ENCODE assay signal across 8 cellular contexts in the genomic region with DNA sequence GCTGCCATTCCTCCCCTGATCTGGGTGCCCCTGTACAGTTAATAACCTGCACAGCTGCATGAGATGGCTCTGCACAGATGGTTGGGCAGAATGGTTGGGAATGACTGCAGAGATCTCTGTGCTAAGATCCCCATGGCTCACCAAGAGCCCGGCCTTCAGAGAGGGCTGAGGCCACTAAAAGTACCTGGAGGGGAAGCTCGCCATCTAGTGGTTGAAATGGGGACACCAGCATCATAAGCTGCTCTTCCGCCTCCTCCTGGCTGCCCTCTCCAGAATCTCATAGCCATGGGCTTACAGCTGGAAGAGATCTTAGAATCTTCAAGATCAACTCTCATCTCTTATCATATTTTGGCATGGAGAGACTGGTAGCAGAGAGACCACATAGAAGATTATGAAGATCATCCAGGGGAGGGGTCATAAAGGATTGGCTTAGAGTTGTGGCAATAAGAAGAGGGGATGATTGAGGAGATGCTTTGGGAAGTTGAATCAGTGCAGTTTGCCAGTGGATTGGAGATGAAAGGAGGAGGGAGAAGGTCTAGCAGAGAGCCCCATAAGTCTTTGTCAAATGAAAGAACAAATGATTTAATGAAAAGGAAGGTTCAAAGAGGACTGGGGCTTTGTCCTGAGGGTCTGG. TPM values are rescaled to one million over a fixed set of nuclear protein-coding genes. Genes with fewer than 3 reads are reported as not detected.
DNase-seq lines count a peak whose midpoint lies in the region; ATAC-seq, FAIRE-seq and TF ChIP-seq lines count a peak whose summit lies in the region.

No MANE protein-coding gene starts in this region.

- H3K4me1 Mint-ChIP-seq in GM23338, result peaks cover 30% of the 10 kb centered on the region

- peak; percentile 98 to 99 for TF ChIP-seq CTCF in GM23338 (conservative IDR thresholded peaks at IDR 0.05; ENCODE audit: low read depth in 2 of 2)
- TF ChIP-seq CTCF in WERI-Rb-1 (IDR thresholded peaks at IDR 0.05; ENCODE audit: low read depth, low read length), result peak; percentile 95
- TF ChIP-seq CTCF in bronchial epithelial cell (IDR thresholded peaks at IDR 0.05; ENCODE audit: insufficient read depth, low read length, severe bottlenecking), result peak; percentile 93

- H3K9me3 ChIP-seq in WERI-Rb-1 (ENCODE audit: severe bottlenecking), result no peaks in the 10 kb centered on the region

- H3K27ac Mint-ChIP-seq in GM23338, result no peak overlapping the region

- H2AFZ ChIP-seq in GM23338, result no peak overlapping the region

- no peaks in the 10 kb centered on the region for H3K79me2 ChIP-seq in GM23338 (replicated peaks; ENCODE audit: insufficient read depth)

- H3K27me3 ChIP-seq in GM23338 (ENCODE audit: insufficient read depth) (no peaks in the 10 kb centered on the region), WERI-Rb-1 (ENCODE audit: insufficient read depth, low read depth, severe bottlenecking) (no peaks in the 10 kb centered on the region), bronchial epithelial cell (ENCODE audit: control insufficient read depth, insufficient read depth, low read length) (no peaks in the 10 kb centered on the region)

- H3K4me3 ChIP-seq in GM23338 (no peak overlapping the region), WERI-Rb-1 (ENCODE audit: low read depth, low read length) (no peak overlapping the region), bronchial epithelial cell (ENCODE audit: low read depth, low read length) (no peak overlapping the region)

- H3K27ac ChIP-seq in GM23338 (ENCODE audit: low read depth) (no peak overlapping the region), WERI-Rb-1 (no peak overlapping the region)

- H3K4me1 ChIP-seq in GM23338 (ENCODE audit: insufficient read depth), result peaks cover 16% of the 10 kb centered on the region

- no peaks in the 10 kb centered on the region for H3F3A ChIP-seq in GM23338 (replicated peaks; ENCODE audit: low read depth)

- peak; percentile 43 for FAIRE-seq in bronchial epithelial cell (lab: Jason Lieb, UNC)

- H3K27me3 Mint-ChIP-seq in GM23338 (ENCODE audit: insufficient read depth, low read depth, poor library complexity), result peaks cover 11% of the 10 kb centered on the region

- H3K36me3 Mint-ChIP-seq in GM23338 (ENCODE audit: low read depth), result no peaks in the 10 kb centered on the region

- no peak overlapping the region for H3K4me3 Mint-ChIP-seq in GM23338

- no peaks in the 10 kb centered on the region for H3K9me3 Mint-ChIP-seq in GM23338

- DNase-seq in D341Med (ENCODE audit: low spot score), result peak; percentile 85
- peak; percentile 94 for DNase-seq in GM23338 (ENCODE audit: low spot score)
- DNase-seq in NCI-H2029 treated with DMSO at 0.1 percent for 48 hours (lab: John Stamatoyannopoulos, UW), result peak; percentile 76
- peak; percentile 79 for DNase-seq in WERI-Rb-1
- peak; percentile 77 for DNase-seq in bronchial epithelial cell (ENCODE audit: low read depth)
- peak; percentile 48 for DNase-seq in kidney glomerular epithelial cell (lab: John Stamatoyannopoulos, UW)
- peak; percentile 28 to 57 for DNase-seq in stimulated activated CD4-positive, alpha-beta T cell treated with anti-CD3 and anti-CD28 coated beads, Interleukin-1b, Interleukin-23, amount 100 ng/mL, for 4 hours (ENCODE audit: low read depth in 2 of 2)

- peak; percentile 72 for ATAC-seq in GM23338
- ATAC-seq in HG03045 (IDR thresholded peaks at IDR 0.05; ENCODE audit: unreplicated experiment), result no peak

- no peaks in the 10 kb centered on the region for H3K9me2 ChIP-seq in GM23338 (ENCODE audit: insufficient read depth)

- no peaks in the 10 kb centered on the region for H4K20me1 ChIP-seq in GM23338 (replicated peaks; ENCODE audit: insufficient read depth)

- no peaks in the 10 kb centered on the region for H3K36me3 ChIP-seq in GM23338 (ENCODE audit: insufficient read depth)
- no peaks in the 10 kb centered on the region for H3K36me3 ChIP-seq in WERI-Rb-1
- no peaks in the 10 kb centered on the region for H3K36me3 ChIP-seq in bronchial epithelial cell (ENCODE audit: control insufficient read depth, insufficient read depth, low read length)

- no peak overlapping the region for H3K4me2 ChIP-seq in GM23338

TF ChIP-seq in GM23338, 12 proteins besides CTCF, POLR2A, EP300 and RAD21 (continues in another document):
- TF ChIP-seq, protein P1, sequence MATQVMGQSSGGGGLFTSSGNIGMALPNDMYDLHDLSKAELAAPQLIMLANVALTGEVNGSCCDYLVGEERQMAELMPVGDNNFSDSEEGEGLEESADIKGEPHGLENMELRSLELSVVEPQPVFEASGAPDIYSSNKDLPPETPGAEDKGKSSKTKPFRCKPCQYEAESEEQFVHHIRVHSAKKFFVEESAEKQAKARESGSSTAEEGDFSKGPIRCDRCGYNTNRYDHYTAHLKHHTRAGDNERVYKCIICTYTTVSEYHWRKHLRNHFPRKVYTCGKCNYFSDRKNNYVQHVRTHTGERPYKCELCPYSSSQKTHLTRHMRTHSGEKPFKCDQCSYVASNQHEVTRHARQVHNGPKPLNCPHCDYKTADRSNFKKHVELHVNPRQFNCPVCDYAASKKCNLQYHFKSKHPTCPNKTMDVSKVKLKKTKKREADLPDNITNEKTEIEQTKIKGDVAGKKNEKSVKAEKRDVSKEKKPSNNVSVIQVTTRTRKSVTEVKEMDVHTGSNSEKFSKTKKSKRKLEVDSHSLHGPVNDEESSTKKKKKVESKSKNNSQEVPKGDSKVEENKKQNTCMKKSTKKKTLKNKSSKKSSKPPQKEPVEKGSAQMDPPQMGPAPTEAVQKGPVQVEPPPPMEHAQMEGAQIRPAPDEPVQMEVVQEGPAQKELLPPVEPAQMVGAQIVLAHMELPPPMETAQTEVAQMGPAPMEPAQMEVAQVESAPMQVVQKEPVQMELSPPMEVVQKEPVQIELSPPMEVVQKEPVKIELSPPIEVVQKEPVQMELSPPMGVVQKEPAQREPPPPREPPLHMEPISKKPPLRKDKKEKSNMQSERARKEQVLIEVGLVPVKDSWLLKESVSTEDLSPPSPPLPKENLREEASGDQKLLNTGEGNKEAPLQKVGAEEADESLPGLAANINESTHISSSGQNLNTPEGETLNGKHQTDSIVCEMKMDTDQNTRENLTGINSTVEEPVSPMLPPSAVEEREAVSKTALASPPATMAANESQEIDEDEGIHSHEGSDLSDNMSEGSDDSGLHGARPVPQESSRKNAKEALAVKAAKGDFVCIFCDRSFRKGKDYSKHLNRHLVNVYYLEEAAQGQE (IDR thresholded peaks at IDR 0.05; ENCODE audit: unreplicated experiment), result no peak
- TF ChIP-seq JUNB (IDR thresholded peaks at IDR 0.05; ENCODE audit: unreplicated experiment) (no peak), STAT1 (IDR thresholded peaks at IDR 0.05; ENCODE audit: unreplicated experiment) (no peak), EZH2phosphoT487 (IDR thresholded peaks at IDR 0.05; ENCODE audit: unreplicated experiment) (no peak), POLR2AphosphoS5 (IDR thresholded peaks at IDR 0.05; ENCODE audit: low read depth) (no peak)

RNA-seq across cellular contexts. Expression of a gene that starts 22.0 kb away (rescaled TPM):
- 8.5 and 10.0 TPM in 2 replicates for total RNA-seq in GM23338 (2014; rRNA removed; shearing (Covaris generic))
- polyA plus RNA-seq in GM23338 (2016; fragmentation: Nextera tagmentation; extraction: Ambion mirVana), result 4.9 and 5.2 TPM in 2 replicates
- total RNA-seq in bronchial epithelial cell, result 1.7 and 1.8 TPM in 2 replicates

RNA-seq across cellular contexts. Expression of a gene that starts 33.1 kb away (rescaled TPM):
- total RNA-seq in GM23338 (2014; rRNA removed; shearing (Covaris generic)), result 35.4 and 38.9 TPM in 2 replicates
- polyA plus RNA-seq in GM23338 (2016; fragmentation: Nextera tagmentation; extraction: Ambion mirVana), result 8.5 and 9.0 TPM in 2 replicates
- total RNA-seq in bronchial epithelial cell, result 65.6 and 87.6 TPM in 2 replicates

Comparison
In these comparisons a context has a peak if more than half of its experiments do, and no peak if none do; other contexts are left out.
1. DNase-seq: peak in every context shown above with its lines; median percentile 94 in GM23338; 85 in D341Med; 79 in WERI-Rb-1; 77 in bronchial epithelial cell; 76 in NCI-H2029 treated with DMSO at 0.1 percent for 48 hours; 48 in kidney glomerular epithelial cell; 42 in stimulated activated CD4-positive, alpha-beta T cell treated with anti-CD3 and anti-CD28 coated beads, Interleukin-1b, Interleukin-23, amount 100 ng/mL, for 4 hours.